25 cellular contexts compared by ENCODE assay signal in genomic region chr22:43742551-43742950, GRCh38.
"Had no signal": no experiment of that assay in that cellular context is flagged by ENCODE, and none has a peak within 500 bp of the region (broad histone marks: within the 10 kb centered on the region; RNA-seq: fewer than 3 reads in every experiment).

No MANE protein-coding gene starts in this region.

- H3K27me3 Mint-ChIP-seq: dendritic cell treated with granulocyte-macrophage colony-stimulating factor and Interleukin-4, amounts not matched to agents 40 ng/mL and 50 ng/mL, for 4 days had no signal

- FAIRE-seq: endometrium, islet of Langerhans, keratinocyte had no signal

- ATAC-seq: effector memory CD8-positive, alpha-beta T cell; esophagus mucosa; gastrocnemius medialis; heart right ventricle; left cardiac atrium; left lung; left ventricle myocardium superior; lower lobe of right lung; mucosa of descending colon had no signal

- H3K36me3 ChIP-seq: colonic mucosa, esophagus squamous epithelium, gastrocnemius medialis, heart right ventricle, left lung, lower lobe of right lung had no signal

- H3K4me1 Mint-ChIP-seq: endodermal cell, mesothelial cell of epicardium had no signal

- H3K27me3 ChIP-seq: colonic mucosa had no signal

- H3K4me1 ChIP-seq: colonic mucosa, gastrocnemius medialis, left lung, lower lobe of right lung had no signal

- H3K27ac ChIP-seq: colonic mucosa, epithelial cell of prostate, esophagus squamous epithelium, gastrocnemius medialis, heart right ventricle, left lung, lower lobe of right lung had no signal

- H3K36me3 Mint-ChIP-seq: mesothelial cell of epicardium, naive B cell had no signal

- H3K4me3 ChIP-seq: colonic mucosa, esophagus squamous epithelium, gastrocnemius medialis, heart right ventricle, left lung, lower lobe of right lung, mucosa of descending colon had no signal

- DNase-seq: colonic mucosa; cortex of kidney; effector CD8-positive, alpha-beta T cell; effector memory CD8-positive, alpha-beta T cell; esophagus squamous epithelium; foreskin fibroblast; foreskin melanocyte; gastrocnemius medialis; heart right ventricle; hippocampal formation; left cardiac atrium; left lung; left ventricle myocardium superior; lower lobe of right lung; mesenchymal stem cell; mucosa of descending colon; naive B cell had no signal

- H3K9me3 ChIP-seq: colonic mucosa, esophagus squamous epithelium, gastrocnemius medialis, heart right ventricle, left lung, lower lobe of right lung, mucosa of descending colon had no signal

- H3K27ac Mint-ChIP-seq: dendritic cell treated with granulocyte-macrophage colony-stimulating factor and Interleukin-4, amounts not matched to agents 40 ng/mL and 50 ng/mL, for 4 days; effector memory CD8-positive, alpha-beta T cell; endodermal cell; mesothelial cell of epicardium; naive B cell had no signal

- H3K4me3 Mint-ChIP-seq: dendritic cell treated with granulocyte-macrophage colony-stimulating factor and Interleukin-4, amounts not matched to agents 40 ng/mL and 50 ng/mL, for 4 days; effector memory CD8-positive, alpha-beta T cell; endodermal cell; mesothelial cell of epicardium; naive B cell had no signal

- H3K9me3 Mint-ChIP-seq: dendritic cell treated with granulocyte-macrophage colony-stimulating factor and Interleukin-4, amounts not matched to agents 40 ng/mL and 50 ng/mL, for 4 days; effector memory CD8-positive, alpha-beta T cell; endodermal cell; mesothelial cell of epicardium had no signal
